In genomic region chr5:122516432-122516743, GRCh38 we compare ENCODE assay signal across 16 cellular contexts.
"Had no signal": no experiment of that assay in that cellular context is flagged by ENCODE, and none has a peak within 500 bp of the region (broad histone marks: within the 10 kb centered on the region; RNA-seq: fewer than 3 reads in every experiment).

No MANE protein-coding gene starts in this region.

- H3K9me3 Mint-ChIP-seq: activated CD4-positive, alpha-beta memory T cell treated with anti-CD3 and anti-CD28 coated beads, Interleukin-2, amount 10 ng/mL, durations not matched to agents 7 days and 5 days; activated CD4-positive, alpha-beta T cell treated with anti-CD3 and anti-CD28 coated beads, Interleukin-2, amount 10 ng/mL, durations not matched to agents 24 days and 14 days; activated naive CD4-positive, alpha-beta T cell treated with anti-CD3 and anti-CD28 coated beads, Interleukin-2, amount 50 U/mL, for 24 hours; nephron progenitor cell; stimulated activated naive CD8-positive, alpha-beta T cell treated with anti-CD3 and anti-CD28 coated beads, Interleukin-15, Interleukin-2, amounts not matched to agents 100 ng/mL and 50 ng/mL, for 24 hours had no signal

- H3K27ac ChIP-seq: body of pancreas, cardiac muscle cell, heart left ventricle, thyroid gland, upper lobe of right lung had no signal

- H3K4me1 ChIP-seq: body of pancreas, heart left ventricle, thyroid gland, upper lobe of right lung had no signal

- H3K4me3 ChIP-seq: body of pancreas, cardiac muscle cell, heart left ventricle, mucosa of descending colon, thyroid gland, upper lobe of right lung had no signal

- H3K27me3 Mint-ChIP-seq: activated CD4-positive, alpha-beta memory T cell treated with anti-CD3 and anti-CD28 coated beads, Interleukin-2, amount 10 ng/mL, durations not matched to agents 7 days and 5 days; activated CD4-positive, alpha-beta T cell treated with anti-CD3 and anti-CD28 coated beads, Interleukin-2, amount 10 ng/mL, durations not matched to agents 24 days and 14 days; stimulated activated naive CD8-positive, alpha-beta T cell treated with anti-CD3 and anti-CD28 coated beads, Interleukin-15, Interleukin-2, amounts not matched to agents 100 ng/mL and 50 ng/mL, for 24 hours had no signal

- H3K4me1 Mint-ChIP-seq: activated CD4-positive, alpha-beta memory T cell treated with anti-CD3 and anti-CD28 coated beads, Interleukin-2, amount 10 ng/mL, durations not matched to agents 7 days and 5 days; activated CD4-positive, alpha-beta T cell treated with anti-CD3 and anti-CD28 coated beads, Interleukin-2, amount 10 ng/mL, durations not matched to agents 24 days and 14 days; activated naive CD4-positive, alpha-beta T cell treated with anti-CD3 and anti-CD28 coated beads, Interleukin-2, amount 50 U/mL, for 24 hours had no signal

- ATAC-seq: activated CD4-positive, CD25-positive, alpha-beta regulatory T cell treated with anti-CD3 and anti-CD28 coated beads, Interleukin-2, amount 50 U/mL, for 24 hours; activated T-cell treated with anti-CD3 and anti-CD28 coated beads, Interleukin-2, amount 50 U/mL, for 72 hours had no signal

- H3K4me3 Mint-ChIP-seq: activated CD4-positive, alpha-beta memory T cell treated with anti-CD3 and anti-CD28 coated beads, Interleukin-2, amount 10 ng/mL, durations not matched to agents 7 days and 5 days; activated CD4-positive, alpha-beta T cell treated with anti-CD3 and anti-CD28 coated beads, Interleukin-2, amount 10 ng/mL, durations not matched to agents 24 days and 14 days; activated naive CD4-positive, alpha-beta T cell treated with anti-CD3 and anti-CD28 coated beads, Interleukin-2, amount 50 U/mL, for 24 hours; activated T-cell treated with anti-CD3 and anti-CD28 coated beads, Interleukin-2, amount 50 U/mL, for 72 hours; nephron progenitor cell; stimulated activated naive CD8-positive, alpha-beta T cell treated with anti-CD3 and anti-CD28 coated beads, Interleukin-15, Interleukin-2, amounts not matched to agents 100 ng/mL and 50 ng/mL, for 24 hours had no signal

- H3K36me3 ChIP-seq: cardiac muscle cell, heart left ventricle, thyroid gland, upper lobe of right lung had no signal

- H3K27ac Mint-ChIP-seq: activated CD4-positive, alpha-beta memory T cell treated with anti-CD3 and anti-CD28 coated beads, Interleukin-2, amount 10 ng/mL, durations not matched to agents 7 days and 5 days; activated CD4-positive, alpha-beta T cell treated with anti-CD3 and anti-CD28 coated beads, Interleukin-2, amount 10 ng/mL, durations not matched to agents 24 days and 14 days; activated naive CD4-positive, alpha-beta T cell treated with anti-CD3 and anti-CD28 coated beads, Interleukin-2, amount 50 U/mL, for 24 hours; activated T-cell treated with anti-CD3 and anti-CD28 coated beads, Interleukin-2, amount 50 U/mL, for 72 hours; nephron progenitor cell; stimulated activated naive CD8-positive, alpha-beta T cell treated with anti-CD3 and anti-CD28 coated beads, Interleukin-15, Interleukin-2, amounts not matched to agents 100 ng/mL and 50 ng/mL, for 24 hours had no signal

- H3K27me3 ChIP-seq: body of pancreas, thyroid gland, upper lobe of right lung had no signal

- H3K9me3 ChIP-seq: body of pancreas, heart left ventricle, mucosa of descending colon, thyroid gland, upper lobe of right lung had no signal

- DNase-seq: activated CD4-positive, alpha-beta memory T cell treated with anti-CD3 and anti-CD28 coated beads, Interleukin-2, amount 10 ng/mL, durations not matched to agents 7 days and 5 days; activated CD4-positive, alpha-beta T cell treated with anti-CD3 and anti-CD28 coated beads, Interleukin-2, amount 10 ng/mL, durations not matched to agents 24 days and 14 days; activated gamma-delta T cell treated with Interleukin-2 at 50 U/mL for 16 hours; activated T-cell treated with anti-CD3 and anti-CD28 coated beads, Interleukin-2, amount 50 U/mL, for 72 hours; effector CD4-positive, alpha-beta T cell; stimulated activated CD4-positive, alpha-beta T cell treated with anti-CD3 and anti-CD28 coated beads, Interleukin-12 subunit alpha, Interleukin-12 subunit beta, amount 100 ng/mL, for 4 hours; upper lobe of right lung had no signal

- H3K36me3 Mint-ChIP-seq: activated naive CD4-positive, alpha-beta T cell treated with anti-CD3 and anti-CD28 coated beads, Interleukin-2, amount 50 U/mL, for 24 hours had no signal
